Comparison of ENCODE assay signal across 8 cellular contexts in the genomic region with DNA sequence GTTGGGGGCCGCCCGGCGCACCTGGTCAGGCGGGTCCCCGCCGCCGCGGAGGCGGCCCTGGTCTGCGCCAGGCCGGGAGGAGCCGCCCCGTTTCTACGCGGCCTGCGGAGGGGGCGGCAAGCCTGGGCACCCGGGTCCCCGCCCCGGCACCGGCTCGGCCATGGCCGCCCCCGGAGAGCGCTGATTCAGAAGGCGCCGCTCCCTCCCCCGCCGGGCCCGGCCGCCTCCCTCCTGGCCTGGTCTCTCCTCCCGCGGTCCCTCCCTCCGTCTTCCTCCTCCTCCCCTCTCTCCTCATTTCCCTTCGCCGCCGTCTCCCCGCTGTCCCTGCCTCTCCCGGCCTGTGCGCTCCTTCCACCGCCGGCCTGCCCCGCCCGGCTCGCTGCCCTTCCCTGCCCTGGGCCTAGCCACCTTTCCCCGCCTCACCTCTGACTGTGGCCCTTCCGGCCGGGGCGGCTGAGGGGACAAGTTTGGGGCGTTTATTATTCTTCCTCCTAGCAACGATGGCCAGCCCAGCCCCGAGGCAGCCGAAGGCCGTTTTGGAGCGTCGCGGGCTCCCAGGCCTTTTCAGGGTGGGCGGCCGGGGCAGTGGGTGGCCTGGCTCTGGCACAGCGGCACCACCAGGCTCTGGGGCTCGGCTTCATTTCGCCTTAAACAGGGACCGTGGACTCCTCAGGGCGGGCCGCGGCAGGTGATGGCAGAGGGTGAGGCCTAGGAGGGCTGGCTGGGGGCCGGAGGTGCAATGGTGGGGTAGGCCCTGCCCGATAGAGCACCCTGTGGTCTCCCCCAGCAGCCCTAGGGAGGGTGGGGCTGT. TPM values are rescaled to one million over a fixed set of nuclear protein-coding genes. Genes with fewer than 3 reads are reported as not detected.
DNase-seq lines count a peak whose midpoint lies in the region; ATAC-seq, FAIRE-seq and TF ChIP-seq lines count a peak whose summit lies in the region.

No MANE protein-coding gene starts in this region.

- H3K4me1 ChIP-seq in HUES48 (ENCODE audit: control insufficient read depth, insufficient read depth, low read length) (peaks cover 6% of the 10 kb centered on the region; the same call in 1 of the 2 replicates), H1 (replicated peaks in 1 of 4; ENCODE audit: control insufficient read depth in 3 of 4, insufficient read depth in 4 of 4, low read length in 3 of 4) (peaks cover 0 to 13% (median 9%) of the 10 kb centered on the region in 4 experiments; a peak in 5 of 7 replicates)

- peak overlapping the region; percentile 61; the same call in 1 of the 2 replicates for H2BK15ac ChIP-seq in H1 (ENCODE audit: low read length)

- H3K27ac Mint-ChIP-seq in memory B cell: no peak overlapping the region

- H3K27me3 ChIP-seq in HUES48 (ENCODE audit: control insufficient read depth, insufficient read depth, low read length) (peaks cover 5% of the 10 kb centered on the region; the same call in 1 of the 2 replicates), H1 (replicated peaks in 1 of 4; ENCODE audit: control insufficient read depth in 3 of 4, extremely low read depth in 1 of 4, insufficient read depth in 3 of 4, low read length in 3 of 4) (no peaks in the 10 kb centered on the region)

- FAIRE-seq in H1 (lab: Jason Lieb, UNC): no peak

- TF ChIP-seq EP300 in H1 (IDR thresholded peaks at IDR 0.05; ENCODE audit: borderline replicate concordance in 1 of 2, low read depth in 2 of 2, low read length in 2 of 2): no peak

- peak overlapping the region; percentile 35 for H3K27ac ChIP-seq in HUES48 (ENCODE audit: low read depth, low read length)
- no peak overlapping the region for H3K27ac ChIP-seq in H1 (ENCODE audit: low read depth, low read length)

- TF ChIP-seq CTCF in WI38 (IDR thresholded peaks at IDR 0.05; ENCODE audit: low read depth, low read length) (no peak), H1 (IDR thresholded peaks at IDR 0.05; ENCODE audit: control extremely low read depth in 1 of 3, insufficient read depth in 1 of 3, low read depth in 1 of 3, low read length in 3 of 3) (no peak)

- 0 out of 2 replicates have a peak overlapping the region, but pooled peaks have one; percentile 5 for H2BK5ac ChIP-seq in H1 (ENCODE audit: low read depth, low read length)

- peaks cover 29% of the 10 kb centered on the region; the same call in 1 of the 2 replicates for H3K23me2 ChIP-seq in H1 (ENCODE audit: low read depth, low read length)

- no peak overlapping the region for H4K5ac ChIP-seq in H1 (ENCODE audit: insufficient read length, low read depth, low read length)

- H3K36me3 Mint-ChIP-seq in memory B cell: no peaks in the 10 kb centered on the region

- no peaks in the 10 kb centered on the region; the same call in 1 of the 2 replicates for H3K9me3 ChIP-seq in HUES48 (ENCODE audit: control insufficient read depth, insufficient read depth, low read length)
- H3K9me3 ChIP-seq in H1 (ENCODE audit: insufficient read depth in 2 of 2, low read depth in 1 of 2, low read length in 1 of 2): peaks cover 0 to 7% of the 10 kb centered on the region in 2 experiments; a peak in 1 of 4 replicates

- peak overlapping the region; percentile 30 for H3K56ac ChIP-seq in H1 (replicated peaks; ENCODE audit: insufficient read length, low read depth, low read length)

- POLR2A ChIA-PET in H1 (lab: Charles Lee; ENCODE audit: partially characterized antibody): interaction anchor here (0.8 to 3.8 kb wide), 8 partner anchors 9 to 74 kb away, joined by 3 to 82 read pairs (median 4); no protein-coding TSS in a partner anchor

- no peaks in the 10 kb centered on the region for H3K9me3 Mint-ChIP-seq in memory B cell

- CTCF ChIA-PET in H1 (lab: Charles Lee; ENCODE audit: partially characterized antibody): interaction anchor here (0.8 to 1.3 kb wide), 3 partner anchors 16 to 39 kb away, joined by 3 to 6 read pairs (median 3); no protein-coding TSS in a partner anchor

- H3K18ac ChIP-seq in H1 (ENCODE audit: extremely low read depth, low read length): peak overlapping the region; percentile 78; the same call in 1 of the 2 replicates

- peak overlapping the region; percentile 76 to 77 for H3K4me2 ChIP-seq in H1 (ENCODE audit: insufficient read depth in 1 of 2, low read depth in 2 of 2, low read length in 2 of 2)

- H3K36me3 ChIP-seq in HUES48 (ENCODE audit: control insufficient read depth, insufficient read depth, low read length) (peaks cover 7% of the 10 kb centered on the region), H1 (ENCODE audit: control insufficient read depth in 2 of 4, insufficient read depth in 4 of 4, low read length in 3 of 4) (peaks cover 0 to 9% (median under 1%) of the 10 kb centered on the region in 4 experiments; a peak in 2 of 8 replicates)

- no peak overlapping the region; the same call in 1 of the 2 replicates for H3K9ac ChIP-seq in HUES48 (ENCODE audit: low read depth, low read length)
- peak overlapping the region in 2 of 4 experiments; percentile 29 to 52; a peak in 4 of 7 replicates for H3K9ac ChIP-seq in H1 (replicated peaks in 1 of 4; ENCODE audit: extremely low read depth in 1 of 4, low read depth in 3 of 4, low read length in 3 of 4)

- H3K14ac ChIP-seq in H1 (ENCODE audit: insufficient read length): no peak overlapping the region

- H3K4me3 ChIP-seq in HUES48 (ENCODE audit: low read depth, low read length) (peak overlapping the region; percentile 81), WI38 (ENCODE audit: low read depth, low read length) (peak overlapping the region; percentile 82), H1 (ENCODE audit: extremely low read depth in 1 of 4, insufficient read depth in 2 of 4, low read depth in 3 of 4, low read length in 4 of 4) (peak overlapping the region; percentile 48 to 79 (median 61))

- DNase-seq in CD1c-positive myeloid dendritic cell (ENCODE audit: extremely low spot score) (peak; percentile 29), H1 (ENCODE audit: low read depth in 1 of 2, low spot score in 2 of 2) (peak in 1 of 2 experiments; percentile 77), memory B cell (ENCODE audit: low spot score in 2 of 2) (peak in 1 of 2 donors; percentile 31), NOMO-1 treated with dmso at 0.1 percent for 144 hours (lab: John Stamatoyannopoulos, UW; ENCODE audit: unreplicated experiment) (no peak), NAMALWA (ENCODE audit: low spot score) (no peak)
- peak; percentile 44 for DNase-seq in stimulated activated naive CD4-positive, alpha-beta T cell treated with Interleukin-2 at 50 U/mL for 16 hours (lab: John Stamatoyannopoulos, UW)

- WGBS in H1 (ENCODE audit: extremely low coverage in 1 of 2, insufficient coverage in 1 of 2, insufficient read length in 1 of 2, insufficient replicate concordance in 2 of 2, low coverage in 1 of 2, low lambda C conversion rate in 2 of 2, missing lambda C conversion rate in 1 of 2), 2 experiments: 5% methylated on average over 30 of the region's 68 CpGs; no CpG with 5 or more reads in 1 of the 2 experiments

- no peak overlapping the region for H4K8ac ChIP-seq in H1 (ENCODE audit: extremely low read depth, insufficient read depth, low read length)

- H2BK20ac ChIP-seq in H1 (ENCODE audit: low read length): no peak overlapping the region

- peaks cover 5% of the 10 kb centered on the region for H3K4me1 Mint-ChIP-seq in memory B cell

- H4K20me1 ChIP-seq in H1 (replicated peaks in 1 of 2; ENCODE audit: control insufficient read depth in 1 of 2, insufficient read depth in 2 of 2, low read length in 2 of 2): peaks cover 21 to 37% of the 10 kb centered on the region in 2 experiments

- H2BK12ac ChIP-seq in H1 (ENCODE audit: low read depth, low read length): peak overlapping the region; percentile 68; the same call in 1 of the 2 replicates

- peaks cover 25% of the 10 kb centered on the region for H3K27me3 Mint-ChIP-seq in memory B cell

- TF ChIP-seq RAD21 in H1 (IDR thresholded peaks at IDR 0.05 in 1 of 2, conservative IDR thresholded peaks at IDR 0.05 in 1 of 2; ENCODE audit: low read depth in 2 of 2, low read length in 2 of 2): no peak

- no peak overlapping the region for H4K91ac ChIP-seq in H1 (replicated peaks; ENCODE audit: insufficient read length, low read length)

- peaks cover 3 to 54% of the 10 kb centered on the region in 2 experiments for H3K79me2 ChIP-seq in H1 (ENCODE audit: control insufficient read depth in 1 of 2, insufficient read depth in 2 of 2, low read length in 2 of 2)

- peaks cover 39% of the 10 kb centered on the region for H3K79me1 ChIP-seq in H1 (ENCODE audit: low read depth, low read length)

- no peak overlapping the region for H2BK120ac ChIP-seq in H1 (replicated peaks; ENCODE audit: low read depth, low read length)

- H2AFZ ChIP-seq in H1 (ENCODE audit: low read length): no peak overlapping the region

- no peak overlapping the region for H3K4ac ChIP-seq in H1 (replicated peaks; ENCODE audit: insufficient read length, low read depth, low read length)

- peak; percentile 45 for ATAC-seq in memory B cell (ENCODE audit: low read depth)

- no peak for TF ChIP-seq POLR2A in H1 (IDR thresholded peaks at IDR 0.05; ENCODE audit: control extremely low read depth in 1 of 2, low read depth in 2 of 2, low read length in 2 of 2)

- no peak overlapping the region for H3K23ac ChIP-seq in H1 (ENCODE audit: insufficient read length)

- no peak overlapping the region for H2AK5ac ChIP-seq in H1 (ENCODE audit: low read depth, low read length)

- H3K4me3 Mint-ChIP-seq in memory B cell: peak overlapping the region; percentile 79

TF ChIP-seq in H1, 55 proteins besides CTCF, POLR2A, EP300 and RAD21 (continues in another document):
- TF ChIP-seq CTBP2 (IDR thresholded peaks at IDR 0.05; ENCODE audit: borderline replicate concordance, insufficient read depth, insufficient read length, low read length): no peak

RNA-seq across cellular contexts. Expression of gene CEP170B, which starts 0.8 kb away (rescaled TPM):
- total RNA-seq in H1 (2021; fragmentation: NEBNext Ultra II Directional; extraction: Animal tissue kit (Norgen Biotek cat#: 25700)): 32.3 and 33.8 TPM in 2 replicates
- polyA plus RNA-seq in H1 (2011; rRNA removed): 9.1 and 15.2 TPM in 2 replicates
- 9.4 TPM for polyA plus RNA-seq in H1 (2011; cell fraction: cytosol; rRNA removed)
- 34.9 TPM for polyA plus RNA-seq in H1 (2011; cell fraction: nucleus; rRNA removed)
- 14.3 to 23.9 TPM (median 20.7 TPM) in 4 replicates for polyA plus RNA-seq in H1 (2012, experiment 1 of 2)
- 13.0 TPM for polyA plus RNA-seq in H1 (2012, experiment 2 of 2)
- 17.1 TPM for polyA plus RNA-seq in H1 (2013, experiment 1 of 2)
- polyA plus RNA-seq in H1 (2013, experiment 2 of 2): 16.2 TPM
- 4.7 and 5.7 TPM in 2 replicates for polyA minus RNA-seq in H1 (2011; rRNA and poly(A)+ RNA removed)
- 11.5 TPM for polyA minus RNA-seq in H1 (2011; cell fraction: cytosol; rRNA and poly(A)+ RNA removed)
- 11.6 TPM for polyA minus RNA-seq in H1 (2011; cell fraction: nucleus; rRNA and poly(A)+ RNA removed)

RNA-seq across cellular contexts. Expression of gene PLD4, which starts 58.8 kb away (rescaled TPM):
- 0.04 TPM in 1 of 2 replicates, not detected in the other for total RNA-seq in H1 (2021; fragmentation: NEBNext Ultra II Directional; extraction: Animal tissue kit (Norgen Biotek cat#: 25700))
- 0.05 and 0.06 TPM in 2 replicates for polyA plus RNA-seq in H1 (2011; rRNA removed)
- 0.04 TPM for polyA plus RNA-seq in H1 (2011; cell fraction: cytosol; rRNA removed)
- 0.13 TPM for polyA plus RNA-seq in H1 (2011; cell fraction: nucleus; rRNA removed)
- polyA plus RNA-seq in H1 (2012, experiment 1 of 2): 0.13 TPM in 1 of 4 replicates, not detected in the others
- not detected for polyA plus RNA-seq in H1 (2012, experiment 2 of 2)
- polyA plus RNA-seq in H1 (2013, experiment 1 of 2): 0.04 TPM
- polyA plus RNA-seq in H1 (2013, experiment 2 of 2): 0.02 TPM
- polyA minus RNA-seq in H1 (2011; rRNA and poly(A)+ RNA removed): 0.06 and 0.10 TPM in 2 replicates
- polyA minus RNA-seq in H1 (2011; cell fraction: cytosol; rRNA and poly(A)+ RNA removed): not detected
- polyA minus RNA-seq in H1 (2011; cell fraction: nucleus; rRNA and poly(A)+ RNA removed): 0.20 TPM

Comparison
In these comparisons a context has a peak if more than half of its experiments do, and no peak if none do; other contexts are left out.
1. DNase-seq: peak in CD1c-positive myeloid dendritic cell (single experiment) and stimulated activated naive CD4-positive, alpha-beta T cell treated with Interleukin-2 at 50 U/mL for 16 hours (single experiment); none in NOMO-1 treated with dmso at 0.1 percent for 144 hours (single experiment) and NAMALWA (single experiment).
2. Peak in every context shown above with its lines, with median percentiles within 50 percentile points of each other: H3K4me3 ChIP-seq.